Comparison of ENCODE assay signal across 19 cellular contexts in the genomic region with DNA sequence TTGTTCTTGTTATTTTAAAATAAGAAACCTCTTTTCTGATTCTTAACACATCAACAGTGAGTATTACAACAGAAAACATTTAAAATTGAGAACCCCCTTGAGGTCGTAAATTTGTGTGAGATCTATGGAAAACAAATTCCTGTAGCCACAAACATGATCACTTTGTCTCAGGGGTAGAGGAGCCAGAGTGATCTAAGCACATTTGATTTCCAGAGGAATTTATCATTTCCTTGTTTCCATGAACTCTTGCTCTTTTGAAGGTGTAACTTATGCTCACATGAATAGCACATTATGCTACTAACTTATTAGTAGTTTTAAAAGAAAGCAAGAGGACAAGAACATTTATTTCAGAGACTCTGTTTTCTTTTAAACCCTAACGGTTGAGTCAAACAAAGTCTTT. TPM values are rescaled to one million over a fixed set of nuclear protein-coding genes. Genes with fewer than 3 reads are reported as not detected.
"Had no signal": no experiment of that assay in that cellular context is flagged by ENCODE, and none has a peak within 500 bp of the region (broad histone marks: within the 10 kb centered on the region; RNA-seq: fewer than 3 reads in every experiment).

No MANE protein-coding gene starts in this region.

- H3K36me3 Mint-ChIP-seq: naive thymus-derived CD4-positive, alpha-beta T cell; T-cell had no signal

- H3K27ac Mint-ChIP-seq: activated CD4-positive, alpha-beta T cell treated with anti-CD3 and anti-CD28 coated beads, Interleukin-2, amount 10 ng/mL, durations not matched to agents 7 days and 5 days; activated naive CD4-positive, alpha-beta T cell treated with anti-CD3 and anti-CD28 coated beads for 36 hours; activated naive CD8-positive, alpha-beta T cell treated with anti-CD3 and anti-CD28 coated beads, Interleukin-2, amount 50 U/mL, for 24 hours; naive thymus-derived CD4-positive, alpha-beta T cell; stimulated activated memory B cell treated with anti-CD40 and anti-IgM and Interleukin-4, amounts not matched to agents 10 μg/mL and 1 μg/mL and 100 μg/mL, for 72 hours; T-cell had no signal

- H3K9me3 Mint-ChIP-seq: activated CD4-positive, alpha-beta T cell treated with anti-CD3 and anti-CD28 coated beads, Interleukin-2, amount 10 ng/mL, durations not matched to agents 7 days and 5 days; activated naive CD4-positive, alpha-beta T cell treated with anti-CD3 and anti-CD28 coated beads for 36 hours; activated naive CD8-positive, alpha-beta T cell treated with anti-CD3 and anti-CD28 coated beads, Interleukin-2, amount 50 U/mL, for 24 hours; naive thymus-derived CD4-positive, alpha-beta T cell; stimulated activated memory B cell treated with anti-CD40 and anti-IgM and Interleukin-4, amounts not matched to agents 10 μg/mL and 1 μg/mL and 100 μg/mL, for 72 hours; T-cell had no signal

- ATAC-seq: activated naive CD8-positive, alpha-beta T cell treated with anti-CD3 and anti-CD28 coated beads, Interleukin-2, amount 50 U/mL, for 24 hours; esophagus mucosa; gastrocnemius medialis; left colon; naive thymus-derived CD4-positive, alpha-beta T cell; psoas muscle; stimulated activated memory B cell treated with anti-CD40 and anti-IgM and Interleukin-4, amounts not matched to agents 10 μg/mL and 1 μg/mL and 100 μg/mL, for 72 hours; T-cell had no signal

- H3K4me1 ChIP-seq: ascending aorta, gastrocnemius medialis, psoas muscle, tibial nerve had no signal

- H3K9me3 ChIP-seq: ascending aorta, gastrocnemius medialis, psoas muscle, SK-N-SH, tibial nerve had no signal

- H3K27ac ChIP-seq: ascending aorta, psoas muscle had no signal

- H3K4me3 Mint-ChIP-seq: activated CD4-positive, alpha-beta T cell treated with anti-CD3 and anti-CD28 coated beads, Interleukin-2, amount 10 ng/mL, durations not matched to agents 7 days and 5 days; activated naive CD4-positive, alpha-beta T cell treated with anti-CD3 and anti-CD28 coated beads for 36 hours; activated naive CD8-positive, alpha-beta T cell treated with anti-CD3 and anti-CD28 coated beads, Interleukin-2, amount 50 U/mL, for 24 hours; naive thymus-derived CD4-positive, alpha-beta T cell; stimulated activated memory B cell treated with anti-CD40 and anti-IgM and Interleukin-4, amounts not matched to agents 10 μg/mL and 1 μg/mL and 100 μg/mL, for 72 hours; T-cell had no signal

- H3K36me3 ChIP-seq: ascending aorta, gastrocnemius medialis, tibial nerve had no signal

- H3K27me3 Mint-ChIP-seq: stimulated activated memory B cell treated with anti-CD40 and anti-IgM and Interleukin-4, amounts not matched to agents 10 μg/mL and 1 μg/mL and 100 μg/mL, for 72 hours had no signal

- H3K4me1 Mint-ChIP-seq: activated CD4-positive, alpha-beta T cell treated with anti-CD3 and anti-CD28 coated beads, Interleukin-2, amount 10 ng/mL, durations not matched to agents 7 days and 5 days; activated naive CD8-positive, alpha-beta T cell treated with anti-CD3 and anti-CD28 coated beads, Interleukin-2, amount 50 U/mL, for 24 hours; naive thymus-derived CD4-positive, alpha-beta T cell; stimulated activated memory B cell treated with anti-CD40 and anti-IgM and Interleukin-4, amounts not matched to agents 10 μg/mL and 1 μg/mL and 100 μg/mL, for 72 hours; T-cell had no signal

- H3K27me3 ChIP-seq: ascending aorta, gastrocnemius medialis had no signal

- H3K4me3 ChIP-seq: ascending aorta, gastrocnemius medialis, lung, psoas muscle, tibial nerve had no signal

- DNase-seq: activated CD4-positive, alpha-beta T cell treated with anti-CD3 and anti-CD28 coated beads, Interleukin-2, amount 10 ng/mL, durations not matched to agents 7 days and 5 days; activated CD8-positive, alpha-beta memory T cell treated with anti-CD3 and anti-CD28 coated beads for 24 hours; activated naive CD4-positive, alpha-beta T cell treated with anti-CD3 and anti-CD28 coated beads for 36 hours; activated naive CD8-positive, alpha-beta T cell treated with anti-CD3 and anti-CD28 coated beads, Interleukin-2, amount 50 U/mL, for 24 hours; activated T-cell treated with anti-CD3 and anti-CD28 coated beads for 4 hours; gastrocnemius medialis; left colon; naive thymus-derived CD4-positive, alpha-beta T cell; psoas muscle; SK-N-SH; T-cell; T-helper 9 cell had no signal

RNA-seq across cellular contexts. Expression of a gene that starts 28.1 kb away (rescaled TPM):
- total RNA-seq: activated CD4-positive, alpha-beta T cell treated with anti-CD3 and anti-CD28 coated beads, Interleukin-2, amount 10 ng/mL, durations not matched to agents 7 days and 5 days; ascending aorta; chondrocyte; esophagus mucosa; gastrocnemius medialis; mononuclear cell; psoas muscle; tibial nerve had no signal
